Comparison of ENCODE assay signal across 24 cellular contexts in genomic region chr6:78528926-78529325, GRCh38.
"Had no signal": no experiment of that assay in that cellular context is flagged by ENCODE, and none has a peak within 500 bp of the region (broad histone marks: within the 10 kb centered on the region; RNA-seq: fewer than 3 reads in every experiment).

No MANE protein-coding gene starts in this region.

- H3K9me3 ChIP-seq: colonic mucosa, esophagus muscularis mucosa, esophagus squamous epithelium, gastrocnemius medialis, gastroesophageal sphincter, heart right ventricle had no signal

- H3K27me3 ChIP-seq: colonic mucosa, esophagus muscularis mucosa, esophagus squamous epithelium, foreskin keratinocyte, gastrocnemius medialis, gastroesophageal sphincter, heart left ventricle, heart right ventricle had no signal

- DNase-seq: colonic mucosa; cortex of kidney; dermis blood vessel endothelial cell; dorsolateral prefrontal cortex; effector CD4-positive, alpha-beta T cell; effector CD8-positive, alpha-beta T cell; effector memory CD4-positive, alpha-beta T cell; effector memory CD8-positive, alpha-beta T cell; endodermal cell; erythroblast; esophagus squamous epithelium; foreskin fibroblast; foreskin keratinocyte; foreskin melanocyte; gastrocnemius medialis; glutamatergic neuron; head of caudate nucleus; heart left ventricle; heart right ventricle had no signal

- H3K27ac ChIP-seq: colonic mucosa, coronary artery, dorsolateral prefrontal cortex, epithelial cell of prostate, esophagus muscularis mucosa, esophagus squamous epithelium, foreskin keratinocyte, gastrocnemius medialis, gastroesophageal sphincter, heart left ventricle, heart right ventricle had no signal

- H3K4me1 ChIP-seq: colonic mucosa, esophagus muscularis mucosa, esophagus squamous epithelium, foreskin keratinocyte, gastrocnemius medialis, gastroesophageal sphincter, heart left ventricle, heart right ventricle had no signal

- H3K4me3 ChIP-seq: colonic mucosa, coronary artery, dorsolateral prefrontal cortex, esophagus muscularis mucosa, esophagus squamous epithelium, gastrocnemius medialis, gastroesophageal sphincter, heart left ventricle, heart right ventricle had no signal

- ATAC-seq: effector memory CD8-positive, alpha-beta T cell; esophagus mucosa; foreskin keratinocyte; gastrocnemius medialis; gastroesophageal sphincter; heart left ventricle; heart right ventricle had no signal

- H3K36me3 ChIP-seq: colonic mucosa, esophagus muscularis mucosa, esophagus squamous epithelium, gastrocnemius medialis, gastroesophageal sphincter, heart left ventricle, heart right ventricle had no signal
